ENCODE assay signal across 13 cellular contexts in the genomic region with DNA sequence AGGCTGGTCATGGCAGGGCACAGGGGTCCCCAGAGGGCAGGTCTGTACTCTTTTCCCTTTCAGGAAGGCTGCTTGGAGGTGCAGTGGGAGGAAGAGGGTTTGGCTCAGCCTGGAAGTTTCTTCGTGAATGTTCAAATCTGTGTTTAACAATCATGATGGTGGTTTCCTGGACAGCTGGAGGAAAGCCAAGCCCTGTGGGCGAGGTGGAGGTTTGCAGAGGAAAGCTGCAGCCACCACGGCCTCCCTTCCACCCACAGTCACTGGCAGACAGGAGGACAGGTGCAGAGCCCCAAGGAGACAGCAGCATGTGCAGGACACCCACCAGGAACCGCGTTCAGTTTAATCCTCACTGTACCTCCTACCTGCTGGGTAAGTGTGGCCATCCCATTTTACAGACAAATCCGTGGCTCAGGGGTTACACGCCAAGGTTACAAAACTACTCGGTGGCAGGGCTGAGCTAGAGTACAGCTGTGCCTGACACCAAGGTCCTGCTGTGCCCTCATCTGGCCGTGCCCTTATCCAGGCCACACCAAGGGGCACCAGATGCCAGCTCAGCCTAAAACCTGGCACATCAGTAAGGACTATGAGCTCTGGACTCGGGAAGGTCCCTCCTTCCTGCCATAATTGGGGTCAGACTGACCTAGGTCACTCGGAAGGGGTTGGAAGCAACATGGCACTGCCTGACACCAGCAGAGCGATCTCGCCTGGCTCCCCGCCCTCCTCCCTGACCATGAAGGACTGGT. TPM values are rescaled to one million over a fixed set of nuclear protein-coding genes. Genes with fewer than 3 reads are reported as not detected.
A peak's percentile ranks its signal among the peaks of the same experiment; 100 is the strongest.
DNase-seq lines count a peak whose midpoint lies in the region; ATAC-seq and TF ChIP-seq lines count a peak whose summit lies in the region.
"Had no signal": no experiment of that assay in that cellular context is flagged by ENCODE, and none has a peak within 500 bp of the region (broad histone marks: within the 10 kb centered on the region; RNA-seq: fewer than 3 reads in every experiment).

No MANE protein-coding gene starts in this region.

- peak overlapping the region in 10 of 59 donors; percentile 21 to 87 (median 45) for H3K27ac ChIP-seq in dorsolateral prefrontal cortex
- H3K27ac ChIP-seq: adrenal gland, parathyroid adenoma, vagina had no signal

- TF ChIP-seq CTCF in dorsolateral prefrontal cortex (IDR thresholded peaks at IDR 0.05 in 54 of 56, conservative IDR thresholded peaks at IDR 0.05 in 2 of 56; ENCODE audit: low read depth in 1 of 56, partially characterized antibody in 56 of 56) = no peak

- ATAC-seq in activated naive CD8-positive, alpha-beta T cell treated with anti-CD3 and anti-CD28 coated beads, Interleukin-2, amount 10 ng/mL, durations not matched to agents 7 days and 5 days (ENCODE audit: low read depth) = peak; percentile 9
- no peak for ATAC-seq in activated naive CD8-positive, alpha-beta T cell treated with anti-CD3 and anti-CD28 coated beads, Interleukin-2, amount 50 U/mL, for 24 hours
- no peak for ATAC-seq in stimulated activated memory B cell treated with anti-CD40 and anti-IgM and Interleukin-4, amounts not matched to agents 10 μg/mL and 1 μg/mL and 100 μg/mL, for 72 hours
- ATAC-seq in GM21825 (IDR thresholded peaks at IDR 0.05; ENCODE audit: unreplicated experiment) (no peak), HG03135 (IDR thresholded peaks at IDR 0.05; ENCODE audit: unreplicated experiment) (no peak)

- intact Hi-C loops in dorsolateral prefrontal cortex (cut with DNase I) = loop anchor here in 1 of 2 donors (5.0 kb wide), 2 partner anchors 33 to 138 kb away; partner anchors contain the start of genes ARMC6, SUGP2 and TMEM161A

- POLR2A ChIA-PET in activated naive CD8-positive, alpha-beta T cell treated with anti-CD3 and anti-CD28 coated beads, Interleukin-2, amount 10 ng/mL, durations not matched to agents 7 days and 5 days (lab: Charles Lee) = interaction anchor here (1.3 kb wide), 1 partner anchor 10 kb away, joined by 3 read pairs; no protein-coding TSS in a partner anchor

- peak overlapping the region; percentile 34 for H3K27ac Mint-ChIP-seq in activated naive CD8-positive, alpha-beta T cell treated with anti-CD3 and anti-CD28 coated beads, Interleukin-2, amount 10 ng/mL, durations not matched to agents 7 days and 5 days
- H3K27ac Mint-ChIP-seq in activated naive CD8-positive, alpha-beta T cell treated with anti-CD3 and anti-CD28 coated beads, Interleukin-2, amount 50 U/mL, for 24 hours = no peak overlapping the region
- H3K27ac Mint-ChIP-seq in stimulated activated memory B cell treated with anti-CD40 and anti-IgM and Interleukin-4, amounts not matched to agents 10 μg/mL and 1 μg/mL and 100 μg/mL, for 72 hours = peak overlapping the region; percentile 49

- H3K27me3 ChIP-seq in dorsolateral prefrontal cortex = no peaks in the 10 kb centered on the region
- H3K27me3 ChIP-seq: adrenal gland, vagina had no signal

- no peak overlapping the region for H3K4me3 Mint-ChIP-seq in activated naive CD8-positive, alpha-beta T cell treated with anti-CD3 and anti-CD28 coated beads, Interleukin-2, amount 10 ng/mL, durations not matched to agents 7 days and 5 days
- no peak overlapping the region for H3K4me3 Mint-ChIP-seq in activated naive CD8-positive, alpha-beta T cell treated with anti-CD3 and anti-CD28 coated beads, Interleukin-2, amount 50 U/mL, for 24 hours
- no peak overlapping the region for H3K4me3 Mint-ChIP-seq in stimulated activated memory B cell treated with anti-CD40 and anti-IgM and Interleukin-4, amounts not matched to agents 10 μg/mL and 1 μg/mL and 100 μg/mL, for 72 hours
- H3K4me3 Mint-ChIP-seq: T-helper 1 cell treated with Interleukin-12 subunit alpha and Interleukin-12 subunit beta and Interleukin-4 antibody, amounts not matched to agents 30 μg/mL and 1 μg/mL, for 36 hours had no signal

- H3K36me3 Mint-ChIP-seq in activated naive CD8-positive, alpha-beta T cell treated with anti-CD3 and anti-CD28 coated beads, Interleukin-2, amount 10 ng/mL, durations not matched to agents 7 days and 5 days = peaks cover 26% of the 10 kb centered on the region
- peaks cover 39% of the 10 kb centered on the region for H3K36me3 Mint-ChIP-seq in activated naive CD8-positive, alpha-beta T cell treated with anti-CD3 and anti-CD28 coated beads, Interleukin-2, amount 50 U/mL, for 24 hours (ENCODE audit: low read depth)
- H3K36me3 Mint-ChIP-seq in stimulated activated memory B cell treated with anti-CD40 and anti-IgM and Interleukin-4, amounts not matched to agents 10 μg/mL and 1 μg/mL and 100 μg/mL, for 72 hours = peaks cover 66% of the 10 kb centered on the region

- H3K4me1 Mint-ChIP-seq in activated naive CD8-positive, alpha-beta T cell treated with anti-CD3 and anti-CD28 coated beads, Interleukin-2, amount 10 ng/mL, durations not matched to agents 7 days and 5 days = peaks cover 25% of the 10 kb centered on the region
- H3K4me1 Mint-ChIP-seq in activated naive CD8-positive, alpha-beta T cell treated with anti-CD3 and anti-CD28 coated beads, Interleukin-2, amount 50 U/mL, for 24 hours = peaks cover 10% of the 10 kb centered on the region
- H3K4me1 Mint-ChIP-seq in stimulated activated memory B cell treated with anti-CD40 and anti-IgM and Interleukin-4, amounts not matched to agents 10 μg/mL and 1 μg/mL and 100 μg/mL, for 72 hours = peaks cover 9% of the 10 kb centered on the region

- no peak for DNase-seq in activated naive CD8-positive, alpha-beta T cell treated with anti-CD3 and anti-CD28 coated beads, Interleukin-2, amount 10 ng/mL, durations not matched to agents 7 days and 5 days
- DNase-seq in activated naive CD8-positive, alpha-beta T cell treated with anti-CD3 and anti-CD28 coated beads, Interleukin-2, amount 50 U/mL, for 24 hours = no peak
- DNase-seq in RPMI8226 = peak; percentile 30
- DNase-seq in dorsolateral prefrontal cortex = peak in 8 of 10 donors; percentile 17 to 81 (median 50)
- no peak for DNase-seq in stimulated activated CD4-positive, alpha-beta T cell treated with anti-CD3 and anti-CD28 coated beads, Interleukin-4, amount 100 ng/mL, for 1 hour
- DNase-seq: adrenal gland, mesenchymal stem cell had no signal

- H3K4me3 ChIP-seq in dorsolateral prefrontal cortex = no peak overlapping the region
- H3K4me3 ChIP-seq: adrenal gland, vagina had no signal

- H3K9me3 Mint-ChIP-seq in activated naive CD8-positive, alpha-beta T cell treated with anti-CD3 and anti-CD28 coated beads, Interleukin-2, amount 10 ng/mL, durations not matched to agents 7 days and 5 days = no peaks in the 10 kb centered on the region
- H3K9me3 Mint-ChIP-seq in activated naive CD8-positive, alpha-beta T cell treated with anti-CD3 and anti-CD28 coated beads, Interleukin-2, amount 50 U/mL, for 24 hours = no peaks in the 10 kb centered on the region
- no peaks in the 10 kb centered on the region for H3K9me3 Mint-ChIP-seq in stimulated activated memory B cell treated with anti-CD40 and anti-IgM and Interleukin-4, amounts not matched to agents 10 μg/mL and 1 μg/mL and 100 μg/mL, for 72 hours
- H3K9me3 Mint-ChIP-seq: T-helper 1 cell treated with Interleukin-12 subunit alpha and Interleukin-12 subunit beta and Interleukin-4 antibody, amounts not matched to agents 30 μg/mL and 1 μg/mL, for 36 hours had no signal

- H3K27me3 Mint-ChIP-seq in activated naive CD8-positive, alpha-beta T cell treated with anti-CD3 and anti-CD28 coated beads, Interleukin-2, amount 10 ng/mL, durations not matched to agents 7 days and 5 days = no peaks in the 10 kb centered on the region
- H3K27me3 Mint-ChIP-seq in activated naive CD8-positive, alpha-beta T cell treated with anti-CD3 and anti-CD28 coated beads, Interleukin-2, amount 50 U/mL, for 24 hours = no peaks in the 10 kb centered on the region
- H3K27me3 Mint-ChIP-seq in stimulated activated memory B cell treated with anti-CD40 and anti-IgM and Interleukin-4, amounts not matched to agents 10 μg/mL and 1 μg/mL and 100 μg/mL, for 72 hours = no peaks in the 10 kb centered on the region

RNA-seq across cellular contexts. Expression of gene SUGP2, which starts 34.1 kb away (rescaled TPM):
- 100 to 1,000 TPM; 150 to 155 TPM for total RNA-seq in activated naive CD8-positive, alpha-beta T cell treated with anti-CD3 and anti-CD28 coated beads, Interleukin-2, amount 10 ng/mL, durations not matched to agents 7 days and 5 days
- 100 to 1,000 TPM; 143 to 254 (median 191) TPM for total RNA-seq in dorsolateral prefrontal cortex

RNA-seq across cellular contexts. Expression of gene ARMC6, which starts 34.2 kb away (rescaled TPM):
- total RNA-seq in activated naive CD8-positive, alpha-beta T cell treated with anti-CD3 and anti-CD28 coated beads, Interleukin-2, amount 10 ng/mL, durations not matched to agents 7 days and 5 days = 10 to 100 TPM; 23.3 to 26.2 TPM
- total RNA-seq in dorsolateral prefrontal cortex = 10 to 100 TPM; 16.2 to 34.3 (median 24.2) TPM

RNA-seq across cellular contexts. Expression of gene HOMER3, which starts 58.2 kb away (rescaled TPM):
- 1 to 10 TPM in 1 of 2 experiments, under 1 TPM in 1; 0.67 to 1.1 TPM for total RNA-seq in activated naive CD8-positive, alpha-beta T cell treated with anti-CD3 and anti-CD28 coated beads, Interleukin-2, amount 10 ng/mL, durations not matched to agents 7 days and 5 days
- total RNA-seq in dorsolateral prefrontal cortex = 10 to 100 TPM; 11.7 to 52.8 (median 22.9) TPM

Comparison
In these comparisons a context has a peak if more than half of its experiments do, and no peak if none do; other contexts are left out.
1. DNase-seq: peak in RPMI8226 (single experiment) and dorsolateral prefrontal cortex (8 of 10); none in activated naive CD8-positive, alpha-beta T cell treated with anti-CD3 and anti-CD28 coated beads, Interleukin-2, amount 10 ng/mL, durations not matched to agents 7 days and 5 days (single experiment), activated naive CD8-positive, alpha-beta T cell treated with anti-CD3 and anti-CD28 coated beads, Interleukin-2, amount 50 U/mL, for 24 hours (single experiment) and stimulated activated CD4-positive, alpha-beta T cell treated with anti-CD3 and anti-CD28 coated beads, Interleukin-4, amount 100 ng/mL, for 1 hour (single experiment).
2. RNA of gene HOMER3, which starts 58.2 kb away (total RNA-seq): 11.7 to 52.8 TPM in dorsolateral prefrontal cortex; 0.67 to 1.1 TPM in activated naive CD8-positive, alpha-beta T cell treated with anti-CD3 and anti-CD28 coated beads, Interleukin-2, amount 10 ng/mL, durations not matched to agents 7 days and 5 days; every median in the first group is over 4 times any median in the second.